In genomic region chr9:101098392-101098791, GRCh38 we compare ENCODE assay signal across 27 cellular contexts.
"Had no signal": no experiment of that assay in that cellular context is flagged by ENCODE, and none has a peak within 500 bp of the region (broad histone marks: within the 10 kb centered on the region; RNA-seq: fewer than 3 reads in every experiment).

No MANE protein-coding gene starts in this region.

- FAIRE-seq: endometrium, frontal cortex had no signal

- H3K9me3 ChIP-seq: heart right ventricle, psoas muscle, spleen, testis, tibial nerve, upper lobe of right lung had no signal

- H3K4me3 ChIP-seq: dorsolateral prefrontal cortex, heart right ventricle, lung, psoas muscle, spleen, testis, tibial nerve, upper lobe of right lung had no signal

- H3K4me1 ChIP-seq: heart right ventricle, psoas muscle, spleen, testis, tibial nerve, upper lobe of right lung had no signal

- H3K36me3 Mint-ChIP-seq: natural killer cell treated with Interleukin-12 subunit alpha and Interleukin-12 subunit beta and Interleukin-15 and Interleukin-18, amount 100 ng/mL, for 72 hours; stimulated activated memory B cell treated with anti-CD40 and anti-IgM and Interleukin-4, amounts not matched to agents 10 μg/mL and 1 μg/mL and 100 μg/mL, for 72 hours had no signal

- H3K36me3 ChIP-seq: heart right ventricle, spleen, tibial nerve, upper lobe of right lung had no signal

- H3K27ac ChIP-seq: dorsolateral prefrontal cortex, heart right ventricle, psoas muscle, spleen, testis, tibial nerve, upper lobe of right lung had no signal

- ATAC-seq: esophagus mucosa; heart right ventricle; left colon; left ventricle myocardium superior; natural killer cell treated with Interleukin-12 subunit alpha and Interleukin-12 subunit beta and Interleukin-15 and Interleukin-18, amount 100 ng/mL, for 72 hours; psoas muscle; sciatic nerve; stimulated activated memory B cell treated with anti-CD40 and anti-IgM and Interleukin-4, amounts not matched to agents 10 μg/mL and 1 μg/mL and 100 μg/mL, for 72 hours; stimulated activated naive CD8-positive, alpha-beta T cell treated with anti-CD3 and anti-CD28 coated beads, Interleukin-15, amount 100 ng/mL, for 72 hours; upper lobe of right lung had no signal

- DNase-seq: cortex of kidney; dorsolateral prefrontal cortex; effector CD8-positive, alpha-beta T cell; heart right ventricle; hypothalamus; left colon; left ventricle myocardium superior; mesenchymal stem cell; midbrain; psoas muscle; retina; spleen; stimulated activated CD4-positive, alpha-beta T cell treated with anti-CD3 and anti-CD28 coated beads, Interleukin-15, amount 100 ng/mL, for 24 hours; stimulated activated CD4-positive, alpha-beta T cell treated with anti-CD3 and anti-CD28 coated beads, Interleukin-1b, Interleukin-23, amount 100 ng/mL, for 48 hours; stimulated activated CD4-positive, alpha-beta T cell treated with anti-CD3 and anti-CD28 coated beads, Interleukin-4, amount 100 ng/mL, for 24 hours; stimulated activated naive CD8-positive, alpha-beta T cell treated with anti-CD3 and anti-CD28 coated beads, Interleukin-15, amount 100 ng/mL, for 72 hours; testis; upper lobe of right lung had no signal

- H3K4me3 Mint-ChIP-seq: central memory CD8-positive, alpha-beta T cell; natural killer cell treated with Interleukin-12 subunit alpha and Interleukin-12 subunit beta and Interleukin-15 and Interleukin-18, amount 100 ng/mL, for 72 hours; stimulated activated memory B cell treated with anti-CD40 and anti-IgM and Interleukin-4, amounts not matched to agents 10 μg/mL and 1 μg/mL and 100 μg/mL, for 72 hours; stimulated activated naive CD8-positive, alpha-beta T cell treated with anti-CD3 and anti-CD28 coated beads, Interleukin-15, amount 100 ng/mL, for 72 hours had no signal

- H3K27me3 ChIP-seq: dorsolateral prefrontal cortex, spleen, testis, tibial nerve, upper lobe of right lung had no signal

- H3K27ac Mint-ChIP-seq: natural killer cell treated with Interleukin-12 subunit alpha and Interleukin-12 subunit beta and Interleukin-15 and Interleukin-18, amount 100 ng/mL, for 72 hours; stimulated activated memory B cell treated with anti-CD40 and anti-IgM and Interleukin-4, amounts not matched to agents 10 μg/mL and 1 μg/mL and 100 μg/mL, for 72 hours; stimulated activated naive CD8-positive, alpha-beta T cell treated with anti-CD3 and anti-CD28 coated beads, Interleukin-15, amount 100 ng/mL, for 72 hours had no signal

- H3K4me1 Mint-ChIP-seq: central memory CD8-positive, alpha-beta T cell; stimulated activated memory B cell treated with anti-CD40 and anti-IgM and Interleukin-4, amounts not matched to agents 10 μg/mL and 1 μg/mL and 100 μg/mL, for 72 hours; stimulated activated naive CD8-positive, alpha-beta T cell treated with anti-CD3 and anti-CD28 coated beads, Interleukin-15, amount 100 ng/mL, for 72 hours had no signal

- H3K27me3 Mint-ChIP-seq: central memory CD8-positive, alpha-beta T cell; natural killer cell treated with Interleukin-12 subunit alpha and Interleukin-12 subunit beta and Interleukin-15 and Interleukin-18, amount 100 ng/mL, for 72 hours; stimulated activated memory B cell treated with anti-CD40 and anti-IgM and Interleukin-4, amounts not matched to agents 10 μg/mL and 1 μg/mL and 100 μg/mL, for 72 hours; stimulated activated naive CD8-positive, alpha-beta T cell treated with anti-CD3 and anti-CD28 coated beads, Interleukin-15, amount 100 ng/mL, for 72 hours had no signal
